In the genomic region with DNA sequence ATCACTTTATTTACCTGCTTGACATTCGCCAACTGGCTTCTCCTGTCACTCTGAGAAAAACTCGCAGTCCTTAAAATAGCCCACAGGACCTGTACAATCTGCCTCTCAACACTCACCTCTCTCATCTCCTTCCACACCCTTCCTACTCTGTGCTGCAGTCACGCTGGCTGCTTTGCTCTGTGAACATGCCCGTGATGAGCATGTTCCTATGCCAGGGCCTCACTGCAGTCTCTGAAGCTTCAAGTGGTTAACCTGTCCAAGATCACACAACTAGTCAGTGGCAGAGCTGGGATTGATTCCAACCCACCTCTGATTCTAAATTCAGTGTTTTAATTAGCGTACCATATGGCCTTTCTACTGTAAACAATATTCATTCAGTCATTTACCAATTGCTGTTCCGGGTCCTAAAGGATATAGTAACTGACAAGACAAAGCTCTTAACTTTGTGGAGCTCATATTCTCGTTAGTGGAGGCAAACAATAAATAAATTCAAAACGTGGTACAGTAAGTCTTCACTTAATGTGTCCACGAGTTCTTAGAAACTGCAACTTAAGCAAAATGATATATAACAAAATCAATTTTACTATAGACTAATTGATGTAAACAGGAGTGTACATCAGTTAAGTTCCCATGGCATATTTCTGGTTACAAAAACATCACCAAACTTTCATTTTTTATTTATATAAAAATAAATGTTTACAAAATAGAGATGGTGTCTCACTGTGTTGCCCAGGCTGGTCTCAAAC, we compare ENCODE assay signal across 24 cellular contexts.
"Had no signal": no experiment of that assay in that cellular context is flagged by ENCODE, and none has a peak within 500 bp of the region (broad histone marks: within the 10 kb centered on the region; RNA-seq: fewer than 3 reads in every experiment).

No MANE protein-coding gene starts in this region.

- DNase-seq: activated CD4-positive, alpha-beta T cell treated with anti-CD3 and anti-CD28 coated beads for 1 hour; activated CD8-positive, alpha-beta memory T cell treated with anti-CD3 and anti-CD28 coated beads for 24 hours; activated CD8-positive, alpha-beta memory T cell treated with anti-CD3 and anti-CD28 coated beads, Interleukin-2, amount 50 U/mL, for 4 hours; activated T-cell treated with anti-CD3 and anti-CD28 coated beads, Interleukin-2, amount 50 U/mL, for 24 hours; aorta; central memory CD4-positive, alpha-beta T cell; colonic mucosa; endodermal cell; esophagus squamous epithelium; gastrocnemius medialis; head of caudate nucleus; hypothalamus; mesendoderm; mucosa of descending colon; nephron progenitor cell; pancreas; stimulated activated CD4-positive, alpha-beta T cell treated with anti-CD3 and anti-CD28 coated beads, Interleukin-15, amount 100 ng/mL, for 24 hours; stimulated activated naive B cell treated with anti-CD40 and anti-IgM and Interleukin-4, amounts not matched to agents 10 μg/mL and 1 μg/mL and 100 μg/mL, for 72 hours; T-helper 9 cell; transverse colon; uterus had no signal

- ATAC-seq: activated naive CD4-positive, alpha-beta T cell treated with anti-CD3 and anti-CD28 coated beads, Interleukin-2, amount 50 U/mL, for 72 hours; activated T-helper 17 cell treated with anti-CD3 and anti-CD28 coated beads, Interleukin-2, amount 50 U/mL, for 72 hours; gastrocnemius medialis; mucosa of descending colon; pancreas; sciatic nerve; stimulated activated naive B cell treated with anti-CD40 and anti-IgM and Interleukin-4, amounts not matched to agents 10 μg/mL and 1 μg/mL and 100 μg/mL, for 72 hours had no signal
